ENCODE assay signal across 1 cellular context in the genomic region with DNA sequence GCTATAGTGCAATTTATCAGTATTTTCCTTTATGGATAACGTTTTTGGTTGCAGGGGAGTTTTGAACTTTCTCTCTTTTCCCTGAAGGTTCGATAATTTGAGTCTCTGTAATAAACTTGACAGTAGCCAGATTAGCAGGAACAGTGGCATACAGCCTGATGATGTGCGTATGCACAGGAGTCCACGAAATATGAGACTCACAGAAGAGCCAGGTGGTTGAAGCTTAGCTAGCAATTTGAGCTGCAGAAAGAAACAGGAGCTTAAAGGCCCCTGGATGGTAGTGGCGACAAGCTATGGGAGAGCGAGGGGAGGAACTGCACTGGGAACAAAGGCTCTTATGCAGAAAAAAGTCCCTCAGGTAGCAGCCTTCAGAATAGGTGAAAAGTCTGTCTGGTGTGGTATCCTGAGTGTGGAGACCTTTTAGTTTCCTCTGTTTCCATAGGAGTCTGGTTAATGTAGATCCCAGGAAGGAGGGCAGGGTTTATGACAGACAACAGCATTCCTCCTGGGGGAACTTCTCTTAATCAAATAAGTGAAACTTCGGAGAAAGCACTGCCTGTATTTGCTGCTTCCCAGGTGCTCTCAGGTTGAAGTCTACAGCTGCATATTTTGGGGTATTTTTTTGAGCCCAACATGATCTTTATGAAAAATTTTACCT.
TF ChIP-seq lines count a peak whose summit lies in the region.

No MANE protein-coding gene starts in this region.

TF ChIP-seq in GM23338, 12 proteins besides CTCF, POLR2A, EP300 and RAD21 (continued from another document):
- TF ChIP-seq, protein P1, sequence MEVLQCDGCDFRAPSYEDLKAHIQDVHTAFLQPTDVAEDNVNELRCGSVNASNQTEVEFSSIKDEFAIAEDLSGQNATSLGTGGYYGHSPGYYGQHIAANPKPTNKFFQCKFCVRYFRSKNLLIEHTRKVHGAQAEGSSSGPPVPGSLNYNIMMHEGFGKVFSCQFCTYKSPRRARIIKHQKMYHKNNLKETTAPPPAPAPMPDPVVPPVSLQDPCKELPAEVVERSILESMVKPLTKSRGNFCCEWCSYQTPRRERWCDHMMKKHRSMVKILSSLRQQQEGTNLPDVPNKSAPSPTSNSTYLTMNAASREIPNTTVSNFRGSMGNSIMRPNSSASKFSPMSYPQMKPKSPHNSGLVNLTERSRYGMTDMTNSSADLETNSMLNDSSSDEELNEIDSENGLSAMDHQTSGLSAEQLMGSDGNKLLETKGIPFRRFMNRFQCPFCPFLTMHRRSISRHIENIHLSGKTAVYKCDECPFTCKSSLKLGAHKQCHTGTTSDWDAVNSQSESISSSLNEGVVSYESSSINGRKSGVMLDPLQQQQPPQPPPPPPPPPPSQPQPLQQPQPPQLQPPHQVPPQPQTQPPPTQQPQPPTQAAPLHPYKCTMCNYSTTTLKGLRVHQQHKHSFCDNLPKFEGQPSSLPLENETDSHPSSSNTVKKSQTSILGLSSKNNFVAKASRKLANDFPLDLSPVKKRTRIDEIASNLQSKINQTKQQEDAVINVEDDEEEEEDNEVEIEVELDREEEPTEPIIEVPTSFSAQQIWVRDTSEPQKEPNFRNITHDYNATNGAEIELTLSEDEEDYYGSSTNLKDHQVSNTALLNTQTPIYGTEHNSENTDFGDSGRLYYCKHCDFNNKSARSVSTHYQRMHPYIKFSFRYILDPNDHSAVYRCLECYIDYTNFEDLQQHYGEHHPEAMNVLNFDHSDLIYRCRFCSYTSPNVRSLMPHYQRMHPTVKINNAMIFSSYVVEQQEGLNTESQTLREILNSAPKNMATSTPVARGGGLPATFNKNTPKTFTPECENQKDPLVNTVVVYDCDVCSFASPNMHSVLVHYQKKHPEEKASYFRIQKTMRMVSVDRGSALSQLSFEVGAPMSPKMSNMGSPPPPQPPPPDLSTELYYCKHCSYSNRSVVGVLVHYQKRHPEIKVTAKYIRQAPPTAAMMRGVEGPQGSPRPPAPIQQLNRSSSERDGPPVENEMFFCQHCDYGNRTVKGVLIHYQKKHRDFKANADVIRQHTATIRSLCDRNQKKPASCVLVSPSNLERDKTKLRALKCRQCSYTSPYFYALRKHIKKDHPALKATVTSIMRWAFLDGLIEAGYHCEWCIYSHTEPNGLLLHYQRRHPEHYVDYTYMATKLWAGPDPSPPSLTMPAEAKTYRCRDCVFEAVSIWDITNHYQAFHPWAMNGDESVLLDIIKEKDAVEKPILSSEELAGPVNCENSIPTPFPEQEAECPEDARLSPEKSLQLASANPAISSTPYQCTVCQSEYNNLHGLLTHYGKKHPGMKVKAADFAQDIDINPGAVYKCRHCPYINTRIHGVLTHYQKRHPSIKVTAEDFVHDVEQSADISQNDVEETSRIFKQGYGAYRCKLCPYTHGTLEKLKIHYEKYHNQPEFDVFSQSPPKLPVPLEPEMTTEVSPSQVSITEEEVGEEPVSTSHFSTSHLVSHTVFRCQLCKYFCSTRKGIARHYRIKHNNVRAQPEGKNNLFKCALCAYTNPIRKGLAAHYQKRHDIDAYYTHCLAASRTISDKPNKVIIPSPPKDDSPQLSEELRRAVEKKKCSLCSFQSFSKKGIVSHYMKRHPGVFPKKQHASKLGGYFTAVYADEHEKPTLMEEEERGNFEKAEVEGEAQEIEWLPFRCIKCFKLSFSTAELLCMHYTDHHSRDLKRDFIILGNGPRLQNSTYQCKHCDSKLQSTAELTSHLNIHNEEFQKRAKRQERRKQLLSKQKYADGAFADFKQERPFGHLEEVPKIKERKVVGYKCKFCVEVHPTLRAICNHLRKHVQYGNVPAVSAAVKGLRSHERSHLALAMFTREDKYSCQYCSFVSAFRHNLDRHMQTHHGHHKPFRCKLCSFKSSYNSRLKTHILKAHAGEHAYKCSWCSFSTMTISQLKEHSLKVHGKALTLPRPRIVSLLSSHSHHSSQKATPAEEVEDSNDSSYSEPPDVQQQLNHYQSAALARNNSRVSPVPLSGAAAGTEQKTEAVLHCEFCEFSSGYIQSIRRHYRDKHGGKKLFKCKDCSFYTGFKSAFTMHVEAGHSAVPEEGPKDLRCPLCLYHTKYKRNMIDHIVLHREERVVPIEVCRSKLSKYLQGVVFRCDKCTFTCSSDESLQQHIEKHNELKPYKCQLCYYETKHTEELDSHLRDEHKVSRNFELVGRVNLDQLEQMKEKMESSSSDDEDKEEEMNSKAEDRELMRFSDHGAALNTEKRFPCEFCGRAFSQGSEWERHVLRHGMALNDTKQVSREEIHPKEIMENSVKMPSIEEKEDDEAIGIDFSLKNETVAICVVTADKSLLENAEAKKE (CRISPR knock-in tag; IDR thresholded peaks at IDR 0.05), result no peak
- TF ChIP-seq EZH2 (IDR thresholded peaks at IDR 0.05; ENCODE audit: low read depth, unreplicated experiment), result no peak
